19 cellular contexts compared by ENCODE assay signal in genomic region chr9:72977670-72978069, GRCh38. TPM values are rescaled to one million over a fixed set of nuclear protein-coding genes. Genes with fewer than 3 reads are reported as not detected.
DNase-seq lines count a peak whose midpoint lies in the region; ATAC-seq, FAIRE-seq and TF ChIP-seq lines count a peak whose summit lies in the region.
"Had no signal": no experiment of that assay in that cellular context is flagged by ENCODE, and none has a peak within 500 bp of the region (broad histone marks: within the 10 kb centered on the region; RNA-seq: fewer than 3 reads in every experiment).

No MANE protein-coding gene starts in this region.

- H3K9me2 ChIP-seq in GM23248 (ENCODE audit: insufficient read depth) = no peaks in the 10 kb centered on the region

- in situ Hi-C loops in GM23248 (cut with MboI) = no loop called here

- 92 to 98% methylated on average over 2 of the region's 2 CpGs for WGBS in GM23248 (ENCODE audit: low coverage in 1 of 2, low lambda C conversion rate in 2 of 2, missing lambda C conversion rate in 2 of 2), 2 experiments

- H2AFZ ChIP-seq in GM23248 = no peak overlapping the region

- peaks cover 28% of the 10 kb centered on the region for H3K4me1 ChIP-seq in GM23248 (ENCODE audit: insufficient read depth)
- no peaks in the 10 kb centered on the region for H3K4me1 ChIP-seq in BE2C
- H3K4me1 ChIP-seq: BLaER1, left ventricle myocardium inferior had no signal

- H3K27ac Mint-ChIP-seq in immature natural killer cell = no peak overlapping the region
- H3K27ac Mint-ChIP-seq: T-helper 1 cell treated with Interleukin-12 subunit alpha and Interleukin-12 subunit beta and Interleukin-4 antibody, amounts not matched to agents 30 μg/mL and 1 μg/mL, for 36 hours; WTC11 had no signal

- H3K27ac ChIP-seq in GM23248 (no peak overlapping the region), epithelial cell of prostate (no peak overlapping the region)
- H3K27ac ChIP-seq: BLaER1, KMS-11, left ventricle myocardium inferior had no signal

- no peaks in the 10 kb centered on the region for H3K4me1 Mint-ChIP-seq in immature natural killer cell
- H3K4me1 Mint-ChIP-seq: central memory CD8-positive, alpha-beta T cell had no signal

- no peaks in the 10 kb centered on the region for H3K9me3 ChIP-seq in GM23248 (ENCODE audit: low read depth)
- H3K9me3 ChIP-seq in BE2C = no peaks in the 10 kb centered on the region
- H3K9me3 ChIP-seq: BLaER1, HAP-1, left ventricle myocardium inferior had no signal

- no peak overlapping the region for H3K9ac ChIP-seq in GM23248
- H3K9ac ChIP-seq: BLaER1, KMS-11 had no signal

- H3K4me3 Mint-ChIP-seq in immature natural killer cell = no peak overlapping the region
- H3K4me3 Mint-ChIP-seq: central memory CD8-positive, alpha-beta T cell; T-helper 1 cell treated with Interleukin-12 subunit alpha and Interleukin-12 subunit beta and Interleukin-4 antibody, amounts not matched to agents 30 μg/mL and 1 μg/mL, for 36 hours; WTC11 had no signal

- H3K27me3 ChIP-seq in GM23248 (replicated peaks; ENCODE audit: insufficient read depth) (no peaks in the 10 kb centered on the region), BE2C (no peaks in the 10 kb centered on the region)
- H3K27me3 ChIP-seq: BLaER1 had no signal

- DNase-seq in GM23248 = peak; percentile 36
- peak; percentile 79 for DNase-seq in RCC 7860 (ENCODE audit: low spot score)
- DNase-seq in epithelial cell of prostate (ENCODE audit: low read depth, low spot score) = peak; percentile 20
- peak; percentile 59 for DNase-seq in renal cortical epithelial cell (ENCODE audit: low read depth)
- DNase-seq in BE2C = no peak
- no peak for DNase-seq in immature natural killer cell
- DNase-seq in superior temporal gyrus (ENCODE audit: extremely low spot score) = no peak
- DNase-seq: effector CD8-positive, alpha-beta T cell; left ventricle myocardium inferior; NCI-H1417; NK-92 treated with Interleukin-12 subunit alpha and Interleukin-12 subunit beta, amount 100 ng/mL, for 24 hours; stimulated activated CD4-positive, alpha-beta T cell treated with anti-CD3 and anti-CD28 coated beads, Interleukin-4, amount 100 ng/mL, for 1 hour had no signal

- H3K4me3 ChIP-seq in GM23248 (no peak overlapping the region), BE2C (ENCODE audit: low read depth, low read length) (no peak overlapping the region)
- H3K4me3 ChIP-seq: BLaER1, HAP-1, left ventricle myocardium inferior had no signal

- no peak for ATAC-seq in GM19324 (IDR thresholded peaks at IDR 0.05; ENCODE audit: low FRiP score, unreplicated experiment)
- ATAC-seq: WTC11 had no signal

- no peak overlapping the region for H3K4me2 ChIP-seq in GM23248 (ENCODE audit: unreplicated experiment)
- H3K4me2 ChIP-seq: BLaER1, KMS-11 had no signal

- H3K27me3 Mint-ChIP-seq in immature natural killer cell (ENCODE audit: low read depth in 3 of 3) = peaks cover 0 to 5% (median 0%) of the 10 kb centered on the region in 3 donors

- H3K79me2 ChIP-seq in GM23248 (ENCODE audit: insufficient read depth) = no peaks in the 10 kb centered on the region

- peak; percentile 96 for FAIRE-seq in RCC 7860 (lab: Jason Lieb, UNC)

- no peaks in the 10 kb centered on the region for H4K20me1 ChIP-seq in GM23248 (ENCODE audit: insufficient read depth)
- H4K20me1 ChIP-seq: BLaER1 had no signal

- no peaks in the 10 kb centered on the region for H3K36me3 ChIP-seq in GM23248 (ENCODE audit: low read depth)
- H3K36me3 ChIP-seq in BE2C = no peaks in the 10 kb centered on the region
- H3K36me3 ChIP-seq: BLaER1, HAP-1, left ventricle myocardium inferior had no signal

- H3K36me3 Mint-ChIP-seq in immature natural killer cell = no peaks in the 10 kb centered on the region
- H3K36me3 Mint-ChIP-seq: WTC11 had no signal

- TF ChIP-seq CTCF in BE2C (IDR thresholded peaks at IDR 0.05; ENCODE audit: low read depth, low read length) = no peak

- peaks cover 4% of the 10 kb centered on the region; the same call in 1 of the 2 replicates for H3F3A ChIP-seq in GM23248 (ENCODE audit: insufficient read depth)

- no peaks in the 10 kb centered on the region for H3K9me3 Mint-ChIP-seq in immature natural killer cell
- H3K9me3 Mint-ChIP-seq: central memory CD8-positive, alpha-beta T cell; T-helper 1 cell treated with Interleukin-12 subunit alpha and Interleukin-12 subunit beta and Interleukin-4 antibody, amounts not matched to agents 30 μg/mL and 1 μg/mL, for 36 hours; WTC11 had no signal

RNA-seq across cellular contexts. Expression of gene ALDH1A1, which starts 24.8 kb away (rescaled TPM):
- total RNA-seq in GM23248 (2014; rRNA removed; shearing (Covaris generic)) = not detected in 2 replicates
- not detected in 2 replicates for polyA plus RNA-seq in GM23248 (2016; fragmentation: Nextera tagmentation; extraction: Ambion mirVana)
- total RNA-seq in renal cortical epithelial cell = 7.3 and 164 TPM in 2 replicates
- polyA plus RNA-seq in BE2C (2012; ENCODE audit: insufficient read depth, insufficient read length, low read depth) = not detected
- polyA plus RNA-seq in immature natural killer cell = under 1 TPM in 1 of 3 donors, not detected in 2; 0.09 TPM

Comparison
In these comparisons a context has a peak if more than half of its experiments do, and no peak if none do; other contexts are left out.
1. DNase-seq: peak in GM23248 (single experiment), RCC 7860 (single experiment), epithelial cell of prostate (single experiment) and renal cortical epithelial cell (single experiment); none in BE2C (single experiment), immature natural killer cell (0 of 3) and superior temporal gyrus (single experiment).